In genomic region chr6:41941280-41942044, GRCh38 we compare ENCODE assay signal across 8 cellular contexts. TPM values are rescaled to one million over a fixed set of nuclear protein-coding genes. Genes with fewer than 3 reads are reported as not detected.
DNase-seq lines count a peak whose midpoint lies in the region; ATAC-seq and TF ChIP-seq lines count a peak whose summit lies in the region.

CCND3 (minus strand) TSS chr6:41941808; CDS start chr6:41941649, 159 bp downstream.

- TF ChIP-seq POLR2A in IMR-90 (IDR thresholded peaks at IDR 0.05; ENCODE audit: low read depth, low read length) = no peak; the same call in 1 of the 2 replicates

- H3K27me3 ChIP-seq in IMR-90 (ENCODE audit: control insufficient read depth, insufficient read depth, low read length) (no peaks in the 10 kb centered on the region), PC-9 (ENCODE audit: insufficient read depth, low read depth) (no peaks in the 10 kb centered on the region)

- peaks cover 25% of the 10 kb centered on the region for H3F3A ChIP-seq in PC-9 (ENCODE audit: insufficient read depth, low read depth)

- H3K14ac ChIP-seq in IMR-90 (replicated peaks; ENCODE audit: low read depth, low read length) = peak within 1 kb of the TSS; percentile 97

- peaks cover 15% of the 10 kb centered on the region for H3K79me2 ChIP-seq in PC-9 (ENCODE audit: low read depth)

- H3K9ac ChIP-seq in IMR-90 (ENCODE audit: low read depth, low read length) = peak within 1 kb of the TSS; percentile 80

- intact Hi-C loops in IMR-90 (cut with micrococcal nuclease) = loop anchor here (1.0 kb wide), 1 partner anchor 103 kb away; no protein-coding TSS in a partner anchor
- intact Hi-C loops in PC-9 (cut with micrococcal nuclease; ENCODE audit: unreplicated experiment) = loop anchor here (1.0 kb wide), 2 partner anchors 26 to 50 kb away; no protein-coding TSS in a partner anchor

- H3K9me2 ChIP-seq in PC-9 (ENCODE audit: insufficient read depth) = no peaks in the 10 kb centered on the region

- H3K4me3 Mint-ChIP-seq in activated T-cell treated with anti-CD3 and anti-CD28 coated beads, Interleukin-2, amount 50 U/mL, for 24 hours = peak within 1 kb of the TSS; percentile 100
- H3K4me3 Mint-ChIP-seq in naive B cell = peak within 1 kb of the TSS; percentile 85 to 93 (median 89)
- H3K4me3 Mint-ChIP-seq in stimulated activated effector memory CD8-positive, alpha-beta T cell treated with anti-CD3 and anti-CD28 coated beads, Interleukin-12 subunit alpha, Interleukin-12 subunit beta, amount 100 ng/mL, for 72 hours = peak within 1 kb of the TSS; percentile 99

- H3K4me1 Mint-ChIP-seq in activated T-cell treated with anti-CD3 and anti-CD28 coated beads, Interleukin-2, amount 50 U/mL, for 24 hours (ENCODE audit: low read depth) = peaks cover 69% of the 10 kb centered on the region
- peaks cover 47 to 62% (median 59%) of the 10 kb centered on the region in 3 donors for H3K4me1 Mint-ChIP-seq in naive B cell
- H3K4me1 Mint-ChIP-seq in stimulated activated effector memory CD8-positive, alpha-beta T cell treated with anti-CD3 and anti-CD28 coated beads, Interleukin-12 subunit alpha, Interleukin-12 subunit beta, amount 100 ng/mL, for 72 hours = peaks cover 49% of the 10 kb centered on the region

- peak within 1 kb of the TSS; percentile 97 for H3K27ac Mint-ChIP-seq in activated T-cell treated with anti-CD3 and anti-CD28 coated beads, Interleukin-2, amount 50 U/mL, for 24 hours
- H3K27ac Mint-ChIP-seq in naive B cell = peak within 1 kb of the TSS; percentile 64 to 94 (median 85)
- peak within 1 kb of the TSS; percentile 95 for H3K27ac Mint-ChIP-seq in stimulated activated effector memory CD8-positive, alpha-beta T cell treated with anti-CD3 and anti-CD28 coated beads, Interleukin-12 subunit alpha, Interleukin-12 subunit beta, amount 100 ng/mL, for 72 hours

- no peak for TF ChIP-seq RAD21 in IMR-90 (IDR thresholded peaks at IDR 0.05; ENCODE audit: low read length)

- WGBS in IMR-90 (ENCODE audit: extremely low coverage in 2 of 2, insufficient read length in 1 of 2), 2 experiments = 0% methylated on average over 43 of the region's 86 CpGs; no CpG with 5 or more reads in 1 of the 2 experiments

- no peak for TF ChIP-seq CTCF in IMR-90 (conservative IDR thresholded peaks at IDR 0.05; ENCODE audit: low read depth, low read length)
- TF ChIP-seq CTCF in PC-9 (conservative IDR thresholded peaks at IDR 0.05) = no peak

- CTCF ChIA-PET in IMR-90 (lab: Yijun Ruan, JAX) = interaction anchor here (0.6 kb wide), 1 partner anchor 46 kb away, joined by 3 read pairs; no protein-coding TSS in a partner anchor
- CTCF ChIA-PET in PC-9 (lab: Charles Lee) = interaction anchor here (0.6 to 1.1 kb wide), 4 partner anchors 20 to 339 kb away, joined by 3 to 5 read pairs (median 4); no protein-coding TSS in a partner anchor

- peak within 1 kb of the TSS; percentile 98 for H3K23ac ChIP-seq in IMR-90 (ENCODE audit: low read depth, low read length)

- H4K8ac ChIP-seq in IMR-90 (ENCODE audit: low read depth in 2 of 2, low read length in 2 of 2) = peak within 1 kb of the TSS; percentile 62 to 89

- peak within 1 kb of the TSS; percentile 74; the same call in 1 of the 3 replicates for H2BK15ac ChIP-seq in IMR-90 (ENCODE audit: low read depth, low read length)

- H3K36me3 ChIP-seq in IMR-90 (ENCODE audit: control insufficient read depth, insufficient read depth, low read length) = peaks cover 6% of the 10 kb centered on the region
- no peaks in the 10 kb centered on the region for H3K36me3 ChIP-seq in PC-9 (ENCODE audit: low read depth)

- H3K4me2 ChIP-seq in IMR-90 (ENCODE audit: low read depth, low read length) (peak within 1 kb of the TSS; percentile 91), PC-9 (peak within 1 kb of the TSS; percentile 100)

- ATAC-seq in GM21528 (IDR thresholded peaks at IDR 0.05; ENCODE audit: low FRiP score, unreplicated experiment) = peak; percentile 85
- ATAC-seq in IMR-90 (ENCODE audit: low read depth) = peak; percentile 92
- peak; percentile 93 for ATAC-seq in esophagus mucosa
- ATAC-seq in naive B cell (ENCODE audit: low read depth in 2 of 2) = peak; percentile 89 to 91
- ATAC-seq in stimulated activated effector memory CD8-positive, alpha-beta T cell treated with anti-CD3 and anti-CD28 coated beads, Interleukin-12 subunit alpha, Interleukin-12 subunit beta, amount 100 ng/mL, for 72 hours = peak; percentile 91

- H3K27ac ChIP-seq in IMR-90 (ENCODE audit: insufficient read depth, low read length) = peak within 1 kb of the TSS; percentile 76
- peak within 1 kb of the TSS; percentile 72 for H3K27ac ChIP-seq in PC-9

- H2BK20ac ChIP-seq in IMR-90 (ENCODE audit: low read depth, low read length) = peak within 1 kb of the TSS; percentile 50; the same call in 1 of the 2 replicates

- peak within 1 kb of the TSS; percentile 89 for H3K4ac ChIP-seq in IMR-90 (ENCODE audit: low read depth, low read length)

- peak within 1 kb of the TSS; percentile 84 for H3K4me3 ChIP-seq in IMR-90 (ENCODE audit: insufficient read depth, low read depth, low read length)
- peak within 1 kb of the TSS; percentile 78 for H3K4me3 ChIP-seq in PC-9

- H2AFZ ChIP-seq in IMR-90 (replicated peaks; ENCODE audit: low read length, poor library complexity) (peak within 1 kb of the TSS; percentile 95), PC-9 (peak within 1 kb of the TSS; percentile 85)

- peaks cover 56% of the 10 kb centered on the region for H3K36me3 Mint-ChIP-seq in activated T-cell treated with anti-CD3 and anti-CD28 coated beads, Interleukin-2, amount 50 U/mL, for 24 hours (ENCODE audit: low read depth)
- peaks cover 0 to 2% of the 10 kb centered on the region in 2 donors for H3K36me3 Mint-ChIP-seq in naive B cell
- peaks cover 54% of the 10 kb centered on the region for H3K36me3 Mint-ChIP-seq in stimulated activated effector memory CD8-positive, alpha-beta T cell treated with anti-CD3 and anti-CD28 coated beads, Interleukin-12 subunit alpha, Interleukin-12 subunit beta, amount 100 ng/mL, for 72 hours

- peak within 1 kb of the TSS; percentile 56 for H4K5ac ChIP-seq in IMR-90 (ENCODE audit: low read depth, low read length)

- in situ Hi-C loops in IMR-90 (cut with MboI; ENCODE audit: low sequenced_read_pairs) = no loop called here

- H3K9me3 Mint-ChIP-seq in activated T-cell treated with anti-CD3 and anti-CD28 coated beads, Interleukin-2, amount 50 U/mL, for 24 hours = no peaks in the 10 kb centered on the region
- no peaks in the 10 kb centered on the region for H3K9me3 Mint-ChIP-seq in naive B cell
- no peaks in the 10 kb centered on the region for H3K9me3 Mint-ChIP-seq in stimulated activated effector memory CD8-positive, alpha-beta T cell treated with anti-CD3 and anti-CD28 coated beads, Interleukin-12 subunit alpha, Interleukin-12 subunit beta, amount 100 ng/mL, for 72 hours

- H2AK5ac ChIP-seq in IMR-90 (ENCODE audit: low read depth, low read length) = peak within 1 kb of the TSS; percentile 94

- POLR2A ChIA-PET in IMR-90 (lab: Charles Lee; ENCODE audit: unreplicated experiment) (no interaction called here), PC-9 (lab: Charles Lee; ENCODE audit: unreplicated experiment) (interaction anchor here (0.5 to 0.7 kb wide), 4 partner anchors 87 to 177 kb away, joined by 3 to 19 read pairs (median 10); no protein-coding TSS in a partner anchor)

- H2BK120ac ChIP-seq in IMR-90 (ENCODE audit: low read depth, low read length) = peak within 1 kb of the TSS; percentile 65

- peak within 1 kb of the TSS; percentile 99 for H2AK9ac ChIP-seq in IMR-90 (replicated peaks; ENCODE audit: low read depth, low read length, poor library complexity)

- peak within 1 kb of the TSS; percentile 79 for H2BK5ac ChIP-seq in IMR-90 (ENCODE audit: low read depth, low read length, poor library complexity, severe bottlenecking)

- H3K4me1 ChIP-seq in IMR-90 (ENCODE audit: control insufficient read depth, insufficient read depth, low read length) = peaks cover 27% of the 10 kb centered on the region
- peaks cover 27% of the 10 kb centered on the region for H3K4me1 ChIP-seq in PC-9 (replicated peaks; ENCODE audit: insufficient read depth)

- H4K91ac ChIP-seq in IMR-90 (ENCODE audit: insufficient read depth, low read depth, low read length) = peak within 1 kb of the TSS; percentile 76

- peaks cover 34% of the 10 kb centered on the region for H4K20me1 ChIP-seq in IMR-90 (ENCODE audit: insufficient read depth, low read length)
- H4K20me1 ChIP-seq in PC-9 (ENCODE audit: insufficient read depth) = no peaks in the 10 kb centered on the region

- BruUV-seq in IMR-90 (replicated peaks; lab: Mats Ljungman, UMichigan) = no TSS peak
- no TSS peak for BruUV-seq in PC-9 (replicated peaks; lab: Mats Ljungman, UMichigan)

- peaks cover 16% of the 10 kb centered on the region; the same call in 1 of the 2 replicates for H3K9me1 ChIP-seq in IMR-90 (ENCODE audit: insufficient read depth, low read length)

- DNase-seq in DMS153 (lab: John Stamatoyannopoulos, UW) (peak; percentile 48), IMR-90 (peak; percentile 91), PC-9 (peak; percentile 69 to 89), naive B cell (peak; percentile 76)
- peak; percentile 93 for DNase-seq in activated T-cell treated with anti-CD3 and anti-CD28 coated beads, Interleukin-2, amount 50 U/mL, for 24 hours
- DNase-seq in stimulated activated effector memory CD8-positive, alpha-beta T cell treated with anti-CD3 and anti-CD28 coated beads, Interleukin-12 subunit alpha, Interleukin-12 subunit beta, amount 100 ng/mL, for 72 hours (ENCODE audit: low spot score in 2 of 2) = peak; percentile 83 to 91

- H3K56ac ChIP-seq in IMR-90 (ENCODE audit: extremely low read depth, insufficient read depth, low read length) = peak within 1 kb of the TSS; percentile 74

- H3K27me3 Mint-ChIP-seq in activated T-cell treated with anti-CD3 and anti-CD28 coated beads, Interleukin-2, amount 50 U/mL, for 24 hours = no peaks in the 10 kb centered on the region
- no peaks in the 10 kb centered on the region for H3K27me3 Mint-ChIP-seq in naive B cell

- peak within 1 kb of the TSS; percentile 34 for H3K18ac ChIP-seq in IMR-90 (ENCODE audit: low read depth, low read length)

- no peaks in the 10 kb centered on the region for H3K9me3 ChIP-seq in IMR-90 (ENCODE audit: control insufficient read depth, insufficient read depth, low read length)
- H3K9me3 ChIP-seq in PC-9 (ENCODE audit: insufficient read depth, low read depth) = no peaks in the 10 kb centered on the region

- H3K79me1 ChIP-seq in IMR-90 (ENCODE audit: low read depth in 1 of 2, low read length in 2 of 2) = peaks cover 9 to 47% of the 10 kb centered on the region in 2 experiments; a peak in 3 of 4 replicates

- dilution Hi-C loops in IMR-90 (cut with HindIII; ENCODE audit: low sequenced_read_pairs, unreplicated experiment) = no loop called here

TF ChIP-seq in IMR-90, 13 proteins besides CTCF, POLR2A, EP300 and RAD21 (continues in another document):
- TF ChIP-seq CEBPB (IDR thresholded peaks at IDR 0.05; ENCODE audit: low read depth, low read length) (peak; percentile 92), CHD1 (IDR thresholded peaks at IDR 0.05; ENCODE audit: low read depth, low read length) (no peak), NFE2L2 (IDR thresholded peaks at IDR 0.05; ENCODE audit: low read depth, low read length) (no peak)

RNA-seq across cellular contexts. Expression of gene CCND3, which starts in this region (rescaled TPM):
- total RNA-seq in IMR-90 (2012; rRNA removed) = 19.2 and 19.4 TPM in 2 replicates
- 61.9 and 63.8 TPM in 2 replicates for polyA plus RNA-seq in IMR-90 (2012; rRNA removed)
- polyA plus RNA-seq in IMR-90 (2012; cell fraction: cytosol; rRNA removed) = 61.9 and 75.8 TPM in 2 replicates
- polyA plus RNA-seq in IMR-90 (2012; cell fraction: nucleus; rRNA removed; ENCODE audit: low replicate concordance) = 36.5 and 73.0 TPM in 2 replicates
- 70.5 and 75.1 TPM in 2 replicates for total RNA-seq in PC-9 (2021)
- 32.2 TPM for total RNA-seq in esophagus mucosa
- 100 to 1,000 TPM; 207 to 529 (median 394) TPM for polyA plus RNA-seq in naive B cell (ENCODE audit: low read depth in 6 of 6)

Comparison
In these comparisons a context has a peak if more than half of its experiments do, and no peak if none do; other contexts are left out.
1. Peak in every context shown above with its lines: DNase-seq, ATAC-seq, H3K4me3 ChIP-seq and H3K27ac ChIP-seq.